2 cellular contexts compared by ENCODE assay signal in the genomic region with DNA sequence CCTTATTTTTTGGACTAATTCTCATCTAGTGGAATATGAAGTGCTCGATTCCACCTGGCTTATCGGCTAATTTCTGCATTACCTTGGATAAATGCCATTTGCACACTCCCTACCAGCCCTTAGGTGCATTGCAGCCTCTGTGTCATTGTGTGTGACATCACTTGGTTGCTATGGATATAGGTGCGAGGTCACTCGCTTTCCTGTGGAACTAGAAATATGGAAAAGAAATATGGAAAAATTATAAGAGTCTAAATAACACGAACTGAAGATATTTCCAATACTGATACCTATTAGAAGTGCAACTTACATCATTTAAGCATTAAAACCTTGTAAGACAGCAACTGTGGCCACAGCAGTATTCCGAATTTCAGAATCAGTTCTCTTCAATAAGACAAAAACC.
A peak's percentile ranks its signal among the peaks of the same experiment; 100 is the strongest.
TF ChIP-seq lines count a peak whose summit lies in the region.

No MANE protein-coding gene starts in this region.

TF ChIP-seq in SK-N-SH, 30 proteins besides CTCF, POLR2A, EP300 and RAD21 (continued from another document):
- TF ChIP-seq GATA2 (CRISPR knock-in tag; IDR thresholded peaks at IDR 0.05) (no peak), MXI1 (IDR thresholded peaks at IDR 0.05; ENCODE audit: low read depth, low read length) (peak; percentile 65; the same call in 1 of the 2 replicates), JUND (IDR thresholded peaks at IDR 0.05) (no peak), NRF1 (IDR thresholded peaks at IDR 0.05; ENCODE audit: low read depth, low read length) (no peak)
- TF ChIP-seq, protein P1, sequence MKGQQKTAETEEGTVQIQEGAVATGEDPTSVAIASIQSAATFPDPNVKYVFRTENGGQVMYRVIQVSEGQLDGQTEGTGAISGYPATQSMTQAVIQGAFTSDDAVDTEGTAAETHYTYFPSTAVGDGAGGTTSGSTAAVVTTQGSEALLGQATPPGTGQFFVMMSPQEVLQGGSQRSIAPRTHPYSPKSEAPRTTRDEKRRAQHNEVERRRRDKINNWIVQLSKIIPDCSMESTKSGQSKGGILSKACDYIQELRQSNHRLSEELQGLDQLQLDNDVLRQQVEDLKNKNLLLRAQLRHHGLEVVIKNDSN (IDR thresholded peaks at IDR 0.05; ENCODE audit: borderline replicate concordance, low read depth) = no peak
TF ChIP-seq in SK-N-SH: peak in this region for 3.

TF ChIP-seq in SK-N-SH treated with all-trans-retinoic acid at 6 μM for 48 hours, 23 proteins besides CTCF, POLR2A, EP300 and RAD21 (continued from another document):
- TF ChIP-seq TSHZ2 (CRISPR knock-in tag; IDR thresholded peaks at IDR 0.05) (no peak), ZNF70 (CRISPR knock-in tag; IDR thresholded peaks at IDR 0.05) (no peak), OSR1 (CRISPR knock-in tag; IDR thresholded peaks at IDR 0.05) (no peak), PATZ1 (CRISPR knock-in tag; IDR thresholded peaks at IDR 0.05; ENCODE audit: borderline replicate concordance) (no peak), TCF4 (CRISPR knock-in tag; IDR thresholded peaks at IDR 0.05; ENCODE audit: borderline replicate concordance) (no peak)
